1 cellular context compared by ENCODE assay signal in genomic region chr20:33674294-33675126, GRCh38.
A peak's percentile ranks its signal among the peaks of the same experiment; 100 is the strongest.
TF ChIP-seq lines count a peak whose summit lies in the region.

Gene NECAB3, minus strand, starts transcription at chr20:33674428. Its CDS starts 76 bp downstream, at chr20:33674352.

TF ChIP-seq in K562, 482 proteins besides CTCF, POLR2A, EP300 and RAD21 (continued from another document and continues in another):
- TF ChIP-seq NELFE (IDR thresholded peaks at IDR 0.05; ENCODE audit: insufficient read depth, insufficient read length) (no peak), GABPB2 (CRISPR knock-in tag; conservative IDR thresholded peaks at IDR 0.05) (no peak), RNF2 (IDR thresholded peaks at IDR 0.05) (no peak), CHCHD3 (CRISPR knock-in tag; IDR thresholded peaks at IDR 0.05) (no peak), JUN (IDR thresholded peaks at IDR 0.05; ENCODE audit: borderline replicate concordance, low read depth, low read length) (no peak), JUN (CRISPR knock-in tag; IDR thresholded peaks at IDR 0.05; ENCODE audit: borderline replicate concordance) (no peak), TRIM28 (IDR thresholded peaks at IDR 0.05) (no peak), ZNF408 (CRISPR knock-in tag; IDR thresholded peaks at IDR 0.05; ENCODE audit: low read depth) (no peak), ZNF764 (CRISPR knock-in tag; IDR thresholded peaks at IDR 0.05; ENCODE audit: low read depth) (no peak), ZBTB8A (IDR thresholded peaks at IDR 0.05; ENCODE audit: partially characterized antibody) (no peak), KDM2B (CRISPR knock-in tag; IDR thresholded peaks at IDR 0.05) (peak; percentile 58; the same call in 1 of the 2 replicates), KLF1 (tag; IDR thresholded peaks at IDR 0.05) (no peak), E2F4 (CRISPR knock-in tag; IDR thresholded peaks at IDR 0.05; ENCODE audit: low read depth) (no peak), DLX4 (CRISPR knock-in tag; IDR thresholded peaks at IDR 0.05) (no peak), HES1 (IDR thresholded peaks at IDR 0.05; ENCODE audit: low read depth) (no peak), NCOA6 (IDR thresholded peaks at IDR 0.05) (no peak), NCOR1 (IDR thresholded peaks at IDR 0.05) (no peak), ZNF140 (CRISPR knock-in tag; IDR thresholded peaks at IDR 0.05) (no peak), FOXJ3 (CRISPR knock-in tag; IDR thresholded peaks at IDR 0.05) (no peak), SETDB1 (IDR thresholded peaks at IDR 0.05; ENCODE audit: low read length) (no peak), ESRRA (IDR thresholded peaks at IDR 0.05; ENCODE audit: borderline replicate concordance, low read depth) (peak; percentile 25; the same call in 1 of the 2 replicates), ASH1L (IDR thresholded peaks at IDR 0.05; ENCODE audit: borderline replicate concordance, low read depth, partially characterized antibody) (no peak), ZFX (CRISPR knock-in tag; IDR thresholded peaks at IDR 0.05) (peak; percentile 83), PCBP1 (IDR thresholded peaks at IDR 0.05; ENCODE audit: low read depth, low read length, poor library complexity, severe bottlenecking) (no peak), KDM4B (IDR thresholded peaks at IDR 0.05; ENCODE audit: borderline replicate concordance in 2 of 2, low read depth in 1 of 2) (no peak), AFF4 (CRISPR knock-in tag; IDR thresholded peaks at IDR 0.05) (no peak), PHB2 (IDR thresholded peaks at IDR 0.05; ENCODE audit: low read depth) (no peak), JUND (IDR thresholded peaks at IDR 0.05; ENCODE audit: borderline replicate concordance, low read depth, low read length) (0 out of 2 replicates have a peak, but pooled peaks have one; percentile 2), JUND (tag; IDR thresholded peaks at IDR 0.05; ENCODE audit: borderline replicate concordance, low read depth, low read length) (no peak), PTRF (tag; IDR thresholded peaks at IDR 0.05) (no peak), SIN3B (IDR thresholded peaks at IDR 0.05; ENCODE audit: low read depth) (no peak), MLLT1 (IDR thresholded peaks at IDR 0.05) (no peak), CEBPZ (IDR thresholded peaks at IDR 0.05; ENCODE audit: borderline replicate concordance, low read depth, low read length) (no peak), NR2F6 (CRISPR knock-in tag; IDR thresholded peaks at IDR 0.05) (no peak), VEZF1 (CRISPR knock-in tag; IDR thresholded peaks at IDR 0.05) (peak; percentile 72), RBM39 (optimal IDR thresholded peaks at IDR 0.05; ENCODE audit: low read depth, low read length) (no peak), ZNF3 (CRISPR knock-in tag; IDR thresholded peaks at IDR 0.05) (no peak), ZNF436 (CRISPR knock-in tag; IDR thresholded peaks at IDR 0.05) (no peak), ZBTB2 (IDR thresholded peaks at IDR 0.05) (no peak), IFI16 (CRISPR knock-in tag; IDR thresholded peaks at IDR 0.05) (no peak), EP400 (IDR thresholded peaks at IDR 0.05) (no peak), RFX5 (IDR thresholded peaks at IDR 0.05; ENCODE audit: low read depth, low read length) (no peak), ZNF584 (CRISPR knock-in tag; IDR thresholded peaks at IDR 0.05; ENCODE audit: low read depth) (no peak), HDAC8 (tag; IDR thresholded peaks at IDR 0.05) (no peak), DDX20 (tag; IDR thresholded peaks at IDR 0.05; ENCODE audit: low read depth) (no peak)
- TF ChIP-seq, protein P1, sequence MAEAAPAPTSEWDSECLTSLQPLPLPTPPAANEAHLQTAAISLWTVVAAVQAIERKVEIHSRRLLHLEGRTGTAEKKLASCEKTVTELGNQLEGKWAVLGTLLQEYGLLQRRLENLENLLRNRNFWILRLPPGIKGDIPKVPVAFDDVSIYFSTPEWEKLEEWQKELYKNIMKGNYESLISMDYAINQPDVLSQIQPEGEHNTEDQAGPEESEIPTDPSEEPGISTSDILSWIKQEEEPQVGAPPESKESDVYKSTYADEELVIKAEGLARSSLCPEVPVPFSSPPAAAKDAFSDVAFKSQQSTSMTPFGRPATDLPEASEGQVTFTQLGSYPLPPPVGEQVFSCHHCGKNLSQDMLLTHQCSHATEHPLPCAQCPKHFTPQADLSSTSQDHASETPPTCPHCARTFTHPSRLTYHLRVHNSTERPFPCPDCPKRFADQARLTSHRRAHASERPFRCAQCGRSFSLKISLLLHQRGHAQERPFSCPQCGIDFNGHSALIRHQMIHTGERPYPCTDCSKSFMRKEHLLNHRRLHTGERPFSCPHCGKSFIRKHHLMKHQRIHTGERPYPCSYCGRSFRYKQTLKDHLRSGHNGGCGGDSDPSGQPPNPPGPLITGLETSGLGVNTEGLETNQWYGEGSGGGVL (CRISPR knock-in tag; IDR thresholded peaks at IDR 0.05) = no peak
- TF ChIP-seq, protein P2, sequence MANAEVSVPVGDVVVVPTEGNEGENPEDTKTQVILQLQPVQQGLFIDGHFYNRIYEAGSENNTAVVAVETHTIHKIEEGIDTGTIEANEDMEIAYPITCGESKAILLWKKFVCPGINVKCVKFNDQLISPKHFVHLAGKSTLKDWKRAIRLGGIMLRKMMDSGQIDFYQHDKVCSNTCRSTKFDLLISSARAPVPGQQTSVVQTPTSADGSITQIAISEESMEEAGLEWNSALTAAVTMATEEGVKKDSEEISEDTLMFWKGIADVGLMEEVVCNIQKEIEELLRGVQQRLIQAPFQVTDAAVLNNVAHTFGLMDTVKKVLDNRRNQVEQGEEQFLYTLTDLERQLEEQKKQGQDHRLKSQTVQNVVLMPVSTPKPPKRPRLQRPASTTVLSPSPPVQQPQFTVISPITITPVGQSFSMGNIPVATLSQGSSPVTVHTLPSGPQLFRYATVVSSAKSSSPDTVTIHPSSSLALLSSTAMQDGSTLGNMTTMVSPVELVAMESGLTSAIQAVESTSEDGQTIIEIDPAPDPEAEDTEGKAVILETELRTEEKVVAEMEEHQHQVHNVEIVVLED (CRISPR knock-in tag; IDR thresholded peaks at IDR 0.05) = peak; percentile 43
- TF ChIP-seq, protein P3, sequence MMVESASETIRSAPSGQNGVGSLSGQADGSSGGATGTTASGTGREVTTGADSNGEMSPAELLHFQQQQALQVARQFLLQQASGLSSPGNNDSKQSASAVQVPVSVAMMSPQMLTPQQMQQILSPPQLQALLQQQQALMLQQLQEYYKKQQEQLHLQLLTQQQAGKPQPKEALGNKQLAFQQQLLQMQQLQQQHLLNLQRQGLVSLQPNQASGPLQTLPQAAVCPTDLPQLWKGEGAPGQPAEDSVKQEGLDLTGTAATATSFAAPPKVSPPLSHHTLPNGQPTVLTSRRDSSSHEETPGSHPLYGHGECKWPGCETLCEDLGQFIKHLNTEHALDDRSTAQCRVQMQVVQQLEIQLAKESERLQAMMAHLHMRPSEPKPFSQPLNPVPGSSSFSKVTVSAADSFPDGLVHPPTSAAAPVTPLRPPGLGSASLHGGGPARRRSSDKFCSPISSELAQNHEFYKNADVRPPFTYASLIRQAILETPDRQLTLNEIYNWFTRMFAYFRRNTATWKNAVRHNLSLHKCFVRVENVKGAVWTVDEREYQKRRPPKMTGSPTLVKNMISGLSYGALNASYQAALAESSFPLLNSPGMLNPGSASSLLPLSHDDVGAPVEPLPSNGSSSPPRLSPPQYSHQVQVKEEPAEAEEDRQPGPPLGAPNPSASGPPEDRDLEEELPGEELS (CRISPR knock-in tag; IDR thresholded peaks at IDR 0.05; ENCODE audit: borderline replicate concordance) = no peak
